In the genomic region with DNA sequence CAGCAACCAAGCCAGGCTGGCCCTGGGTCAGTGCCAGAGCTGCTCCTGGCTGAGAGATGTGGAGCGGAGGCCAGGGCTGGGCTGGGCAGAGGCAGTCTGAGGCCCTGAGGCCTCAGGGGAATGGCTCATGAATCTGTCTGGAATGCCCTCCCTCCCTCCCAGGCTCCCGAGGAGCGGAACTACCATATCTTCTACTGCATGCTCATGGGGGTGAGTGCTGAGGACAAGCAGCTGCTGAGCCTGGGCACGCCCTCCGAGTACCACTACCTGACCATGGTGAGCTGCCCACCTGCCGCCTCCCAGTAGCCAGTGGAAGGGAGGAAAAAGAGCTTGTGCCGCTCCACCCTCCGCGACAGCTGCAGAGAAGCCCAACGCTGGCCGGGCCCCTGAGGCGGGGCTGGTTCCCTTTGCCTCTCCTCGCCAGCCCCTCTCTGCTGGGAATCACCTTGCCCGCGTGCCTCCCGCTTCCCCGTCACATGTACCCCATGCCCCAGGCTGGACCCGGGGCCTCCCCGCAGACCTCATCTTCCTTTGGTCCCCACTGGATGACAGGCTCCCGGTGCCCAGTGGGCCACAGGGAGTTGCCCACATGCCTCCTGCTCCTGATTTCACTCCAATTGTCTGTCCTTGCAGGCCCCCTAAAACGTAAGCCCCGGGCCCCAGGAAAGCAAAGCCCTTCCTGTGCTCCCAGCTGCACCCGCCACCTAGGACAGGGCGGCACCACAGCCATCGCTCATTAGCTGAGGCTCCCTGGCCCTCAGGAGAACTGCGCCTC, we compare ENCODE assay signal across 9 cellular contexts. TPM values are rescaled to one million over a fixed set of nuclear protein-coding genes. Genes with fewer than 3 reads are reported as not detected.
DNase-seq lines count a peak whose midpoint lies in the region; ATAC-seq and TF ChIP-seq lines count a peak whose summit lies in the region.
"Had no signal": no experiment of that assay in that cellular context is flagged by ENCODE, and none has a peak within 500 bp of the region (broad histone marks: within the 10 kb centered on the region; RNA-seq: fewer than 3 reads in every experiment).

No MANE protein-coding gene starts in this region.

- TF ChIP-seq CTCF in heart right ventricle (IDR thresholded peaks at IDR 0.05) = no peak

- DNase-seq in ELF-1 (ENCODE audit: low read depth, low spot score) = peak; percentile 68
- DNase-seq in adipocyte (ENCODE audit: low read depth) = peak; percentile 94
- DNase-seq in heart right ventricle = peak; percentile 74 to 82
- peak; percentile 54 for DNase-seq in sciatic nerve (ENCODE audit: low spot score)
- no peak for DNase-seq in NCI-H748 treated with DMSO at 0.1 percent for 48 hours (lab: John Stamatoyannopoulos, UW)
- DNase-seq: RPMI8226 had no signal

- ATAC-seq in heart right ventricle = peak; percentile 85 to 98 (median 94)
- ATAC-seq in sciatic nerve = peak; percentile 61
- ATAC-seq in GM21825 (IDR thresholded peaks at IDR 0.05; ENCODE audit: unreplicated experiment) = no peak
- ATAC-seq in HG03442 (IDR thresholded peaks at IDR 0.05; ENCODE audit: unreplicated experiment) = no peak
- ATAC-seq in GM19328 (IDR thresholded peaks at IDR 0.05; ENCODE audit: unreplicated experiment) = no peak

- H3K4me1 ChIP-seq in adipocyte (ENCODE audit: control insufficient read depth, insufficient read depth, low read length) = peaks cover 20% of the 10 kb centered on the region
- H3K4me1 ChIP-seq in heart right ventricle = peaks cover 0 to 16% (median 14%) of the 10 kb centered on the region in 9 donors

- peak overlapping the region in 7 of 10 donors; percentile 6 to 65 (median 44) for H3K27ac ChIP-seq in heart right ventricle

- no peaks in the 10 kb centered on the region for H3K9me3 ChIP-seq in adipocyte (ENCODE audit: control insufficient read depth, low read length)
- H3K9me3 ChIP-seq in heart right ventricle = no peaks in the 10 kb centered on the region

- peak overlapping the region; percentile 75 for H3K9ac ChIP-seq in adipocyte (ENCODE audit: low read length)

- H3K36me3 ChIP-seq in adipocyte (ENCODE audit: control insufficient read depth, insufficient read depth, low read length, severe bottlenecking) (no peaks in the 10 kb centered on the region), heart right ventricle (no peaks in the 10 kb centered on the region)

- intact Hi-C loops in heart right ventricle (cut with DNase I) (no loop called here), sciatic nerve (cut with DNase I) (no loop called here)

- WGBS in heart right ventricle, 2 donors = 62 to 71% methylated on average over 24 to 26 of the region's 26 CpGs

- H3K4me3 ChIP-seq in adipocyte (ENCODE audit: low read length) (peak overlapping the region; percentile 43), heart right ventricle (peak overlapping the region in 1 of 10 donors; percentile 4)

- H3K27me3 ChIP-seq in adipocyte (replicated peaks; ENCODE audit: control insufficient read depth, insufficient read depth, low read length) = no peaks in the 10 kb centered on the region
- no peaks in the 10 kb centered on the region for H3K27me3 ChIP-seq in heart right ventricle

RNA-seq across cellular contexts. Expression of a gene that starts 41.1 kb away (rescaled TPM):
- total RNA-seq in heart right ventricle (1 to 10 TPM in 3 of 10 donors, under 1 TPM in 7; 0.42 to 1.4 (median 0.77) TPM), sciatic nerve (0.62 TPM)
- 1 to 10 TPM; 1.4 to 2.3 TPM for polyA plus RNA-seq in heart right ventricle

RNA-seq across cellular contexts. Expression of a gene that starts 50.3 kb away (rescaled TPM):
- 10 to 100 TPM; 37.6 to 64.8 (median 46.4) TPM for total RNA-seq in heart right ventricle
- polyA plus RNA-seq in heart right ventricle = 10 to 100 TPM; 37.4 to 51.6 TPM
- 44.4 TPM for total RNA-seq in sciatic nerve

Comparison
In these comparisons a context has a peak if more than half of its experiments do, and no peak if none do; other contexts are left out.
1. ATAC-seq: peak in heart right ventricle (8 of 8) and sciatic nerve (single experiment); none in GM21825 (single experiment), HG03442 (single experiment) and GM19328 (single experiment).